Comparison of ENCODE assay signal across 8 cellular contexts in genomic region chr20:49937023-49937929, GRCh38. TPM values are rescaled to one million over a fixed set of nuclear protein-coding genes. Genes with fewer than 3 reads are reported as not detected.
DNase-seq lines count a peak whose midpoint lies in the region; TF ChIP-seq lines count a peak whose summit lies in the region.

No MANE protein-coding gene starts in this region.

- peaks cover 17% of the 10 kb centered on the region for H3K36me3 Mint-ChIP-seq in activated naive CD4-positive, alpha-beta T cell treated with anti-CD3 and anti-CD28 coated beads for 36 hours (ENCODE audit: low read depth)

- DNase-seq in activated naive CD4-positive, alpha-beta T cell treated with anti-CD3 and anti-CD28 coated beads for 36 hours, result no peak
- no peak for DNase-seq in activated naive CD4-positive, alpha-beta T cell treated with Interleukin-2 at 50 U/mL for 16 hours
- DNase-seq in NAMALWA (ENCODE audit: low spot score) (peak; percentile 49), cardiac fibroblast (ENCODE audit: low read depth in 2 of 2) (no peak), 8988T (no peak), inferior parietal cortex (ENCODE audit: extremely low spot score) (no peak), cortex of kidney (lab: John Stamatoyannopoulos, UW) (no peak)

- H3K9me3 Mint-ChIP-seq in activated naive CD4-positive, alpha-beta T cell treated with anti-CD3 and anti-CD28 coated beads for 36 hours, result no peaks in the 10 kb centered on the region

- H3K27me3 Mint-ChIP-seq in activated naive CD4-positive, alpha-beta T cell treated with anti-CD3 and anti-CD28 coated beads for 36 hours (ENCODE audit: low read depth), result no peaks in the 10 kb centered on the region

- peaks cover 49% of the 10 kb centered on the region for H3K4me1 Mint-ChIP-seq in activated naive CD4-positive, alpha-beta T cell treated with anti-CD3 and anti-CD28 coated beads for 36 hours (ENCODE audit: low read depth)

- CTCF ChIA-PET in activated naive CD4-positive, alpha-beta T cell treated with anti-CD3 and anti-CD28 coated beads for 36 hours (lab: Charles Lee), result interaction anchor here (0.8 to 1.6 kb wide), 2 partner anchors 133 to 134 kb away, joined by 3 to 4 read pairs; no protein-coding TSS in a partner anchor

- H3K4me1 ChIP-seq in mucosa of rectum (ENCODE audit: control insufficient read depth in 2 of 2, insufficient read depth in 2 of 2, low read length in 2 of 2), result peaks cover 29 to 32% of the 10 kb centered on the region in 2 donors

- peak overlapping the region; percentile 88 to 90 for H3K27ac ChIP-seq in mucosa of rectum (ENCODE audit: low read depth in 2 of 2, low read length in 2 of 2)

- no peaks in the 10 kb centered on the region for H3K9me3 ChIP-seq in mucosa of rectum (ENCODE audit: control insufficient read depth in 2 of 2, low read length in 2 of 2)

- peaks cover 10 to 20% of the 10 kb centered on the region in 2 donors for H3K36me3 ChIP-seq in mucosa of rectum (ENCODE audit: control insufficient read depth in 2 of 2, insufficient read depth in 2 of 2, low read length in 2 of 2)

- H3K4me3 ChIP-seq in cardiac fibroblast (replicated peaks in 1 of 2; ENCODE audit: low read depth in 2 of 2, low read length in 2 of 2) (peak overlapping the region; percentile 92 to 93), mucosa of rectum (ENCODE audit: low read length in 2 of 2) (peak overlapping the region; percentile 81 to 98)

- intact Hi-C loops in activated naive CD4-positive, alpha-beta T cell treated with anti-CD3 and anti-CD28 coated beads for 36 hours (cut with micrococcal nuclease), result no loop called here

- H3K4me3 Mint-ChIP-seq in activated naive CD4-positive, alpha-beta T cell treated with anti-CD3 and anti-CD28 coated beads for 36 hours, result peak overlapping the region; percentile 96

- no peak for TF ChIP-seq CTCF in cardiac fibroblast (IDR thresholded peaks at IDR 0.05; ENCODE audit: low read depth, low read length)

- H3K9ac ChIP-seq in mucosa of rectum (ENCODE audit: low read depth in 1 of 2, low read length in 2 of 2), result peak overlapping the region; percentile 94 to 97

- peak overlapping the region; percentile 83 for H3K27ac Mint-ChIP-seq in activated naive CD4-positive, alpha-beta T cell treated with anti-CD3 and anti-CD28 coated beads for 36 hours

- H3K27me3 ChIP-seq in mucosa of rectum (ENCODE audit: control insufficient read depth in 2 of 2, insufficient read depth in 2 of 2, low read length in 2 of 2), result no peaks in the 10 kb centered on the region

RNA-seq across cellular contexts. Expression of gene RNF114, which starts 1.1 kb away (rescaled TPM):
- 10 to 100 TPM; 72.3 to 76.5 TPM for total RNA-seq in activated naive CD4-positive, alpha-beta T cell treated with anti-CD3 and anti-CD28 coated beads for 36 hours

RNA-seq across cellular contexts. Expression of gene SPATA2, which starts 21.9 kb away (rescaled TPM):
- 1 to 10 TPM; 6.6 to 7.3 TPM for total RNA-seq in activated naive CD4-positive, alpha-beta T cell treated with anti-CD3 and anti-CD28 coated beads for 36 hours

RNA-seq across cellular contexts. Expression of gene SNAI1, which starts 45.5 kb away (rescaled TPM):
- under 1 TPM in 1 of 2 experiments, not detected in 1; 0.31 TPM for total RNA-seq in activated naive CD4-positive, alpha-beta T cell treated with anti-CD3 and anti-CD28 coated beads for 36 hours
